In genomic region chr11:80727315-80727714, GRCh38 we compare ENCODE assay signal across 9 cellular contexts.
DNase-seq lines count a peak whose midpoint lies in the region; ATAC-seq and TF ChIP-seq lines count a peak whose summit lies in the region.
"Had no signal": no experiment of that assay in that cellular context is flagged by ENCODE, and none has a peak within 500 bp of the region (broad histone marks: within the 10 kb centered on the region; RNA-seq: fewer than 3 reads in every experiment).

No MANE protein-coding gene starts in this region.

- peak; percentile 50 for TF ChIP-seq CTCF in GM12874 (IDR thresholded peaks at IDR 0.05; ENCODE audit: insufficient read depth, low read depth, low read length)
- TF ChIP-seq CTCF in KMS-11 (conservative IDR thresholded peaks at IDR 0.05; ENCODE audit: low read depth, low read length): peak; percentile 57
- peak; percentile 78 for TF ChIP-seq CTCF in epithelial cell of proximal tubule (conservative IDR thresholded peaks at IDR 0.05; ENCODE audit: low read depth, low read length)
- TF ChIP-seq CTCF in gastrocnemius medialis (IDR thresholded peaks at IDR 0.05 in 4 of 5, conservative IDR thresholded peaks at IDR 0.05 in 1 of 5): no peak

- no peak for TF ChIP-seq POLR2A in gastrocnemius medialis (IDR thresholded peaks at IDR 0.05)

- H3K27me3 Mint-ChIP-seq in activated T-cell treated with anti-CD3 and anti-CD28 coated beads, Interleukin-2, amount 50 U/mL, for 72 hours (ENCODE audit: low read depth): no peaks in the 10 kb centered on the region

- in situ Hi-C loops in gastrocnemius medialis (cut with MboI; ENCODE audit: low sequenced_read_pairs in 4 of 4): no loop called here

- H3K27ac ChIP-seq in KMS-11 (no peak overlapping the region), gastrocnemius medialis (no peak overlapping the region)
- H3K27ac ChIP-seq: HL-60 had no signal

- peaks cover 5 to 9% of the 10 kb centered on the region in 2 donors for H3K9me3 Mint-ChIP-seq in activated T-cell treated with anti-CD3 and anti-CD28 coated beads, Interleukin-2, amount 50 U/mL, for 72 hours

- H3K4me3 Mint-ChIP-seq in activated T-cell treated with anti-CD3 and anti-CD28 coated beads, Interleukin-2, amount 50 U/mL, for 72 hours: no peak overlapping the region

- no peak for DNase-seq in epithelial cell of proximal tubule (ENCODE audit: low read depth)
- DNase-seq in activated CD4-positive, alpha-beta T cell treated with anti-CD3 and anti-CD28 coated beads for 4 hours: no peak
- no peak for DNase-seq in gastrocnemius medialis
- no peak for DNase-seq in activated T-cell treated with anti-CD3 and anti-CD28 coated beads, Interleukin-2, amount 50 U/mL, for 72 hours
- no peak for DNase-seq in dermis blood vessel endothelial cell

- intact Hi-C loops in gastrocnemius medialis (cut with DNase I; ENCODE audit: low total_unique reads): no loop called here

- no peaks in the 10 kb centered on the region for H3K36me3 Mint-ChIP-seq in activated T-cell treated with anti-CD3 and anti-CD28 coated beads, Interleukin-2, amount 50 U/mL, for 72 hours (ENCODE audit: insufficient read depth in 2 of 2)

- no peaks in the 10 kb centered on the region for H3K36me3 ChIP-seq in KMS-11 (ENCODE audit: insufficient read depth)
- H3K36me3 ChIP-seq in gastrocnemius medialis: no peaks in the 10 kb centered on the region

- no peak overlapping the region for H3K27ac Mint-ChIP-seq in activated T-cell treated with anti-CD3 and anti-CD28 coated beads, Interleukin-2, amount 50 U/mL, for 72 hours

- H3K4me1 ChIP-seq in KMS-11 (ENCODE audit: low read depth, poor library complexity, severe bottlenecking): no peaks in the 10 kb centered on the region
- H3K4me1 ChIP-seq in gastrocnemius medialis: no peaks in the 10 kb centered on the region

- no peaks in the 10 kb centered on the region for H3K9me3 ChIP-seq in gastrocnemius medialis

- H3K27me3 ChIP-seq in KMS-11 (ENCODE audit: insufficient read depth, low read depth) (no peaks in the 10 kb centered on the region), gastrocnemius medialis (no peaks in the 10 kb centered on the region)

- no peaks in the 10 kb centered on the region for H3K4me1 Mint-ChIP-seq in activated T-cell treated with anti-CD3 and anti-CD28 coated beads, Interleukin-2, amount 50 U/mL, for 72 hours (ENCODE audit: low read depth)

- H2AFZ ChIP-seq in KMS-11 (ENCODE audit: low read depth): peak overlapping the region; percentile 69

- H3K9ac ChIP-seq in KMS-11: no peak overlapping the region

- ATAC-seq in GM21529 (IDR thresholded peaks at IDR 0.05; ENCODE audit: unreplicated experiment) (peak; percentile 84), gastrocnemius medialis (no peak)
- ATAC-seq in activated T-cell treated with anti-CD3 and anti-CD28 coated beads, Interleukin-2, amount 50 U/mL, for 72 hours (replicated peaks in 1 of 2): no peak

- no peaks in the 10 kb centered on the region for H4K20me1 ChIP-seq in KMS-11 (ENCODE audit: insufficient read depth)

- no peaks in the 10 kb centered on the region for H3K79me2 ChIP-seq in KMS-11 (ENCODE audit: insufficient read depth, low read depth)

- no peak overlapping the region for H3K4me3 ChIP-seq in KMS-11 (IDR thresholded peaks at IDR 0.05; ENCODE audit: insufficient read depth, low read depth, low read length)
- H3K4me3 ChIP-seq in epithelial cell of proximal tubule (ENCODE audit: low read depth, low read length): no peak overlapping the region
- no peak overlapping the region for H3K4me3 ChIP-seq in gastrocnemius medialis

- peak overlapping the region; percentile 41; the same call in 1 of the 2 replicates for H3K4me2 ChIP-seq in KMS-11

Comparison
In these comparisons a context has a peak if more than half of its experiments do, and no peak if none do; other contexts are left out.
1. CTCF ChIP-seq: peak in GM12874 (single experiment), KMS-11 (single experiment) and epithelial cell of proximal tubule (single experiment); none in gastrocnemius medialis (0 of 5).